Comparison of ENCODE assay signal across 1 cellular context in genomic region chr10:84139126-84140035, GRCh38.
TF ChIP-seq lines count a peak whose summit lies in the region.

A gene with protein sequence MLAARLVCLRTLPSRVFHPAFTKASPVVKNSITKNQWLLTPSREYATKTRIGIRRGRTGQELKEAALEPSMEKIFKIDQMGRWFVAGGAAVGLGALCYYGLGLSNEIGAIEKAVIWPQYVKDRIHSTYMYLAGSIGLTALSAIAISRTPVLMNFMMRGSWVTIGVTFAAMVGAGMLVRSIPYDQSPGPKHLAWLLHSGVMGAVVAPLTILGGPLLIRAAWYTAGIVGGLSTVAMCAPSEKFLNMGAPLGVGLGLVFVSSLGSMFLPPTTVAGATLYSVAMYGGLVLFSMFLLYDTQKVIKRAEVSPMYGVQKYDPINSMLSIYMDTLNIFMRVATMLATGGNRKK (plus strand): TSS chr10:84139509. CDS start chr10:84141501, 1,992 bp downstream.

TF ChIP-seq in HEK293, 187 proteins besides CTCF, POLR2A, EP300 and RAD21 (continued from another document and continues in another):
- TF ChIP-seq, protein P1, sequence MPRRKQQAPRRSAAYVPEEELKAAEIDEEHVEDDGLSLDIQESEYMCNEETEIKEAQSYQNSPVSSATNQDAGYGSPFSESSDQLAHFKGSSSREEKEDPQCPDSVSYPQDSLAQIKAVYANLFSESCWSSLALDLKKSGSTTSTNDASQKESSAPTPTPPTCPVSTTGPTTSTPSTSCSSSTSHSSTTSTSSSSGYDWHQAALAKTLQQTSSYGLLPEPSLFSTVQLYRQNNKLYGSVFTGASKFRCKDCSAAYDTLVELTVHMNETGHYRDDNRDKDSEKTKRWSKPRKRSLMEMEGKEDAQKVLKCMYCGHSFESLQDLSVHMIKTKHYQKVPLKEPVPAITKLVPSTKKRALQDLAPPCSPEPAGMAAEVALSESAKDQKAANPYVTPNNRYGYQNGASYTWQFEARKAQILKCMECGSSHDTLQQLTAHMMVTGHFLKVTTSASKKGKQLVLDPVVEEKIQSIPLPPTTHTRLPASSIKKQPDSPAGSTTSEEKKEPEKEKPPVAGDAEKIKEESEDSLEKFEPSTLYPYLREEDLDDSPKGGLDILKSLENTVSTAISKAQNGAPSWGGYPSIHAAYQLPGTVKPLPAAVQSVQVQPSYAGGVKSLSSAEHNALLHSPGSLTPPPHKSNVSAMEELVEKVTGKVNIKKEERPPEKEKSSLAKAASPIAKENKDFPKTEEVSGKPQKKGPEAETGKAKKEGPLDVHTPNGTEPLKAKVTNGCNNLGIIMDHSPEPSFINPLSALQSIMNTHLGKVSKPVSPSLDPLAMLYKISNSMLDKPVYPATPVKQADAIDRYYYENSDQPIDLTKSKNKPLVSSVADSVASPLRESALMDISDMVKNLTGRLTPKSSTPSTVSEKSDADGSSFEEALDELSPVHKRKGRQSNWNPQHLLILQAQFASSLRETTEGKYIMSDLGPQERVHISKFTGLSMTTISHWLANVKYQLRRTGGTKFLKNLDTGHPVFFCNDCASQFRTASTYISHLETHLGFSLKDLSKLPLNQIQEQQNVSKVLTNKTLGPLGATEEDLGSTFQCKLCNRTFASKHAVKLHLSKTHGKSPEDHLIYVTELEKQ (tag by site-specific recombination; IDR thresholded peaks at IDR 0.05; ENCODE audit: borderline replicate concordance), result no peak
- TF ChIP-seq ZNF76 (tag by site-specific recombination; IDR thresholded peaks at IDR 0.05; ENCODE audit: borderline replicate concordance, low read depth), result peak; percentile 57; the same call in 1 of the 2 replicates
- TF ChIP-seq BCL11A (tag by site-specific recombination; IDR thresholded peaks at IDR 0.05; ENCODE audit: low read depth), result no peak
- no peak for TF ChIP-seq ZFP69B (tag by site-specific recombination; IDR thresholded peaks at IDR 0.05)
- TF ChIP-seq, protein P2, sequence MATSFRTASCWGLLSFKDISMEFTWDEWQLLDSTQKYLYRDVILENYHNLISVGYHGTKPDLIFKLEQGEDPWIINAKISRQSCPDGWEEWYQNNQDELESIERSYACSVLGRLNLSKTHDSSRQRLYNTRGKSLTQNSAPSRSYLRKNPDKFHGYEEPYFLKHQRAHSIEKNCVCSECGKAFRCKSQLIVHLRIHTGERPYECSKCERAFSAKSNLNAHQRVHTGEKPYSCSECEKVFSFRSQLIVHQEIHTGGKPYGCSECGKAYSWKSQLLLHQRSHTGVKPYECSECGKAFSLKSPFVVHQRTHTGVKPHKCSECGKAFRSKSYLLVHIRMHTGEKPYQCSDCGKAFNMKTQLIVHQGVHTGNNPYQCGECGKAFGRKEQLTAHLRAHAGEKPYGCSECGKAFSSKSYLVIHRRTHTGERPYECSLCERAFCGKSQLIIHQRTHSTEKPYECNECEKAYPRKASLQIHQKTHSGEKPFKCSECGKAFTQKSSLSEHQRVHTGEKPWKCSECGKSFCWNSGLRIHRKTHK (tag by site-specific recombination; IDR thresholded peaks at IDR 0.05), result no peak
- no peak for TF ChIP-seq ZNF555 (tag by site-specific recombination; conservative IDR thresholded peaks at IDR 0.05)
- peak; percentile 92 for TF ChIP-seq ZNF501 (tag by site-specific recombination; IDR thresholded peaks at IDR 0.05)
- TF ChIP-seq, protein P3, sequence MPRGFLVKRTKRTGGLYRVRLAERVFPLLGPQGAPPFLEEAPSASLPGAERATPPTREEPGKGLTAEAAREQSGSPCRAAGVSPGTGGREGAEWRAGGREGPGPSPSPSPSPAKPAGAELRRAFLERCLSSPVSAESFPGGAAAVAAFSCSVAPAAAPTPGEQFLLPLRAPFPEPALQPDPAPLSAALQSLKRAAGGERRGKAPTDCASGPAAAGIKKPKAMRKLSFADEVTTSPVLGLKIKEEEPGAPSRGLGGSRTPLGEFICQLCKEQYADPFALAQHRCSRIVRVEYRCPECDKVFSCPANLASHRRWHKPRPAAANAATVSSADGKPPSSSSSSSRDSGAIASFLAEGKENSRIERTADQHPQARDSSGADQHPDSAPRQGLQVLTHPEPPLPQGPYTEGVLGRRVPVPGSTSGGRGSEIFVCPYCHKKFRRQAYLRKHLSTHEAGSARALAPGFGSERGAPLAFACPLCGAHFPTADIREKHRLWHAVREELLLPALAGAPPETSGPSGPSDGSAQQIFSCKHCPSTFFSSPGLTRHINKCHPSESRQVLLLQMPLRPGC (tag by site-specific recombination; IDR thresholded peaks at IDR 0.05), result peak; percentile 65
- peak; percentile 89 for TF ChIP-seq ZNF391 (tag by site-specific recombination; IDR thresholded peaks at IDR 0.05; ENCODE audit: borderline replicate concordance, low read depth)
- TF ChIP-seq BCL11B (tag by site-specific recombination; IDR thresholded peaks at IDR 0.05; ENCODE audit: low read depth), result 0 out of 2 replicates have a peak, but pooled peaks have one; percentile 54
- TF ChIP-seq ZNF544 (tag by site-specific recombination; IDR thresholded peaks at IDR 0.05), result no peak
- TF ChIP-seq HOXD13 (CRISPR knock-in tag; IDR thresholded peaks at IDR 0.05; ENCODE audit: borderline replicate concordance), result 0 out of 2 replicates have a peak, but pooled peaks have one; percentile 35
- TF ChIP-seq ZNF37A (tag by site-specific recombination; IDR thresholded peaks at IDR 0.05), result no peak
- 0 out of 2 replicates have a peak, but pooled peaks have one; percentile 17 for TF ChIP-seq ZNF580 (tag by site-specific recombination; IDR thresholded peaks at IDR 0.05)
- TF ChIP-seq GLIS1 (tag by site-specific recombination; IDR thresholded peaks at IDR 0.05), result no peak
- TF ChIP-seq ZNF157 (tag by site-specific recombination; IDR thresholded peaks at IDR 0.05), result no peak
- TF ChIP-seq, protein P4, sequence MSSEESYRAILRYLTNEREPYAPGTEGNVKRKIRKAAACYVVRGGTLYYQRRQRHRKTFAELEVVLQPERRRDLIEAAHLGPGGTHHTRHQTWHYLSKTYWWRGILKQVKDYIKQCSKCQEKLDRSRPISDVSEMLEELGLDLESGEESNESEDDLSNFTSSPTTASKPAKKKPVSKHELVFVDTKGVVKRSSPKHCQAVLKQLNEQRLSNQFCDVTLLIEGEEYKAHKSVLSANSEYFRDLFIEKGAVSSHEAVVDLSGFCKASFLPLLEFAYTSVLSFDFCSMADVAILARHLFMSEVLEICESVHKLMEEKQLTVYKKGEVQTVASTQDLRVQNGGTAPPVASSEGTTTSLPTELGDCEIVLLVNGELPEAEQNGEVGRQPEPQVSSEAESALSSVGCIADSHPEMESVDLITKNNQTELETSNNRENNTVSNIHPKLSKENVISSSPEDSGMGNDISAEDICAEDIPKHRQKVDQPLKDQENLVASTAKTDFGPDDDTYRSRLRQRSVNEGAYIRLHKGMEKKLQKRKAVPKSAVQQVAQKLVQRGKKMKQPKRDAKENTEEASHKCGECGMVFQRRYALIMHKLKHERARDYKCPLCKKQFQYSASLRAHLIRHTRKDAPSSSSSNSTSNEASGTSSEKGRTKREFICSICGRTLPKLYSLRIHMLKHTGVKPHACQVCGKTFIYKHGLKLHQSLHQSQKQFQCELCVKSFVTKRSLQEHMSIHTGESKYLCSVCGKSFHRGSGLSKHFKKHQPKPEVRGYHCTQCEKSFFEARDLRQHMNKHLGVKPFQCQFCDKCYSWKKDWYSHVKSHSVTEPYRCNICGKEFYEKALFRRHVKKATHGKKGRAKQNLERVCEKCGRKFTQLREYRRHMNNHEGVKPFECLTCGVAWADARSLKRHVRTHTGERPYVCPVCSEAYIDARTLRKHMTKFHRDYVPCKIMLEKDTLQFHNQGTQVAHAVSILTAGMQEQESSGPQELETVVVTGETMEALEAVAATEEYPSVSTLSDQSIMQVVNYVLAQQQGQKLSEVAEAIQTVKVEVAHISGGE (tag by site-specific recombination; conservative IDR thresholded peaks at IDR 0.05; ENCODE audit: low read depth), result peak; percentile 93
- no peak for TF ChIP-seq MYNN (tag by site-specific recombination; IDR thresholded peaks at IDR 0.05; ENCODE audit: borderline replicate concordance)
- no peak for TF ChIP-seq ZNF701 (tag by site-specific recombination; IDR thresholded peaks at IDR 0.05)
- no peak for TF ChIP-seq RBAK (tag by site-specific recombination; IDR thresholded peaks at IDR 0.05)
- TF ChIP-seq ZNF2 (tag by site-specific recombination; IDR thresholded peaks at IDR 0.05), result peak; percentile 82
- TF ChIP-seq SETDB1 (IDR thresholded peaks at IDR 0.05; ENCODE audit: insufficient read length, low read length), result no peak
- no peak for TF ChIP-seq ZNF560 (tag by site-specific recombination; IDR thresholded peaks at IDR 0.05; ENCODE audit: borderline replicate concordance)
- no peak for TF ChIP-seq ZNF280D (tag by site-specific recombination; IDR thresholded peaks at IDR 0.05)
- TF ChIP-seq ZNF677 (tag by site-specific recombination; IDR thresholded peaks at IDR 0.05), result no peak
- TF ChIP-seq ZNF510 (tag by site-specific recombination; IDR thresholded peaks at IDR 0.05; ENCODE audit: insufficient replicate concordance), result no peak
- peak; percentile 18; the same call in 1 of the 2 replicates for TF ChIP-seq ZSCAN30 (tag by site-specific recombination; IDR thresholded peaks at IDR 0.05)
- TF ChIP-seq ZNF404 (tag by site-specific recombination; IDR thresholded peaks at IDR 0.05), result no peak
- no peak for TF ChIP-seq ZNF645 (tag by site-specific recombination; IDR thresholded peaks at IDR 0.05)
- no peak for TF ChIP-seq TRIM28 (IDR thresholded peaks at IDR 0.05; ENCODE audit: borderline replicate concordance, low read length)
- TF ChIP-seq REPIN1 (tag by site-specific recombination; IDR thresholded peaks at IDR 0.05; ENCODE audit: low read depth), result 0 out of 2 replicates have a peak, but pooled peaks have one; percentile 52
- no peak for TF ChIP-seq PRDM2 (tag by site-specific recombination; IDR thresholded peaks at IDR 0.05; ENCODE audit: borderline replicate concordance)
- TF ChIP-seq ZFP3 (tag by site-specific recombination; IDR thresholded peaks at IDR 0.05; ENCODE audit: low read depth), result no peak
- TF ChIP-seq ZNF473 (tag by site-specific recombination; IDR thresholded peaks at IDR 0.05), result no peak
- TF ChIP-seq ZBTB21 (tag by site-specific recombination; IDR thresholded peaks at IDR 0.05), result peak; percentile 98
- 0 out of 2 replicates have a peak, but pooled peaks have one; percentile 36 for TF ChIP-seq FEZF1 (tag by site-specific recombination; IDR thresholded peaks at IDR 0.05)
